In the genomic region with DNA sequence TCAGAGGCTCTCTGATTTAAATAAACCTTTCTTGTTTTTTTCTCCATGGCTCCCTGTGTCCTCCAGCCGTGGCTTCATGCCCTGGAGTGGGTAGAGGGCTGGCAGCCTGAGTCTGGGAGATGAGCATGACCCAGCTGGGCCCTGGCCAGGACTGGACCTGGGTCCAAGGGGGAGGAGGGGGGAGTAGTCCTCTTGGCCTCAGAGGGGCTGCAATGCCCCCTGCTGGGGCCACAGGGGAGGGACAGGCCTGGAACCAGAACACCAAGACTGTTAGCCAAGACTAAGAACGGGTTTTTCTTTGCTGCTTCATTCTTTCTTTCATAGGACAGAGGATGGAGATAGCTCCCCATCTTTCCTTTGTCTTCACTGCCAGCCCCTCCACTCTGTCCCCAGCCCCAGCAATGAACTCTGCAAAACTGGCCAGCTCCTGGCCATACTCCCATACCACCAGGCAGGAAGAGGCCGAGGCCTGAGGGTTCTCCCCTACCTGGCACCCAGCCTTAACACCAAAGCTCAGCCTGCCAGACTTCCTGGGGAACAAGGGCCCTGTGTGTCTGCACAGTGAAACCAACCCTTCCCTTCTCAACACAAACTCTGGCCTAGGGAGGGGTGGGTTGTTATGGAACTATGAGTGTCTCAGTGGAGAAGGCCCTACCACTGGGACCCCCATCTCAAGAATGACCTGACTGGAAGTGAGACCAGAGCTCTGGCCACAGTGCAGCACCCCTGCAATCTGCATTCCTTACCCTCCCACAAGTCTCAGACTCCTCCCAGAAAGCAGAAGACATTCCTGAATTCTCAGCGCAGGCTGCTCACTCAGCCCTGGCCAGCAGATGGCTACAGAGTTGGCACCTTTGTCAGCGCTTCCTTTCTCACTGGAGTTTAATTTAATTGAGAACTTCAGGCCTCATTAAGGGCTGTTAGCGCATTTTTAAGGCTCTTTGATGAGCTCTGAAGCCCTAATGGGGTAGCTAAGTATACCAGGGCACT, we compare ENCODE assay signal across 1 cellular context.
TF ChIP-seq lines count a peak whose summit lies in the region.

No MANE protein-coding gene starts in this region.

TF ChIP-seq in HCT116, 20 proteins besides CTCF, POLR2A, EP300 and RAD21:
- TF ChIP-seq FOSL1 (IDR thresholded peaks at IDR 0.05; ENCODE audit: low read depth) (no peak), EGR1 (IDR thresholded peaks at IDR 0.05; ENCODE audit: low read depth) (no peak), MAX (IDR thresholded peaks at IDR 0.05) (no peak), ZFX (IDR thresholded peaks at IDR 0.05) (no peak), POLR2AphosphoS5 (IDR thresholded peaks at IDR 0.05; ENCODE audit: low read depth, low read length) (no peak), YY1 (IDR thresholded peaks at IDR 0.05; ENCODE audit: extremely low read depth, insufficient replicate concordance, low read depth, low read length) (no peak), EZH2 (IDR thresholded peaks at IDR 0.05) (no peak), SIN3A (IDR thresholded peaks at IDR 0.05; ENCODE audit: low read depth) (no peak), SP1 (IDR thresholded peaks at IDR 0.05; ENCODE audit: low read depth) (no peak), CEBPB (IDR thresholded peaks at IDR 0.05; ENCODE audit: low read depth) (no peak), ZBTB33 (IDR thresholded peaks at IDR 0.05; ENCODE audit: extremely low read depth, insufficient replicate concordance, low read length) (no peak), EZH2phosphoT487 (IDR thresholded peaks at IDR 0.05; ENCODE audit: borderline replicate concordance) (no peak), CBX3 (IDR thresholded peaks at IDR 0.05; ENCODE audit: low read depth) (no peak), SRF (IDR thresholded peaks at IDR 0.05; ENCODE audit: low read depth) (no peak), ELF1 (IDR thresholded peaks at IDR 0.05; ENCODE audit: borderline replicate concordance, low read depth) (no peak)
- TF ChIP-seq, protein P1, sequence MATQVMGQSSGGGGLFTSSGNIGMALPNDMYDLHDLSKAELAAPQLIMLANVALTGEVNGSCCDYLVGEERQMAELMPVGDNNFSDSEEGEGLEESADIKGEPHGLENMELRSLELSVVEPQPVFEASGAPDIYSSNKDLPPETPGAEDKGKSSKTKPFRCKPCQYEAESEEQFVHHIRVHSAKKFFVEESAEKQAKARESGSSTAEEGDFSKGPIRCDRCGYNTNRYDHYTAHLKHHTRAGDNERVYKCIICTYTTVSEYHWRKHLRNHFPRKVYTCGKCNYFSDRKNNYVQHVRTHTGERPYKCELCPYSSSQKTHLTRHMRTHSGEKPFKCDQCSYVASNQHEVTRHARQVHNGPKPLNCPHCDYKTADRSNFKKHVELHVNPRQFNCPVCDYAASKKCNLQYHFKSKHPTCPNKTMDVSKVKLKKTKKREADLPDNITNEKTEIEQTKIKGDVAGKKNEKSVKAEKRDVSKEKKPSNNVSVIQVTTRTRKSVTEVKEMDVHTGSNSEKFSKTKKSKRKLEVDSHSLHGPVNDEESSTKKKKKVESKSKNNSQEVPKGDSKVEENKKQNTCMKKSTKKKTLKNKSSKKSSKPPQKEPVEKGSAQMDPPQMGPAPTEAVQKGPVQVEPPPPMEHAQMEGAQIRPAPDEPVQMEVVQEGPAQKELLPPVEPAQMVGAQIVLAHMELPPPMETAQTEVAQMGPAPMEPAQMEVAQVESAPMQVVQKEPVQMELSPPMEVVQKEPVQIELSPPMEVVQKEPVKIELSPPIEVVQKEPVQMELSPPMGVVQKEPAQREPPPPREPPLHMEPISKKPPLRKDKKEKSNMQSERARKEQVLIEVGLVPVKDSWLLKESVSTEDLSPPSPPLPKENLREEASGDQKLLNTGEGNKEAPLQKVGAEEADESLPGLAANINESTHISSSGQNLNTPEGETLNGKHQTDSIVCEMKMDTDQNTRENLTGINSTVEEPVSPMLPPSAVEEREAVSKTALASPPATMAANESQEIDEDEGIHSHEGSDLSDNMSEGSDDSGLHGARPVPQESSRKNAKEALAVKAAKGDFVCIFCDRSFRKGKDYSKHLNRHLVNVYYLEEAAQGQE (IDR thresholded peaks at IDR 0.05; ENCODE audit: low read depth): no peak
TF ChIP-seq in HCT116: peak in this region for 0.
